Comparison of ENCODE assay signal across 24 cellular contexts in genomic region chr4:158239196-158239595, GRCh38.
"Had no signal": no experiment of that assay in that cellular context is flagged by ENCODE, and none has a peak within 500 bp of the region (broad histone marks: within the 10 kb centered on the region; RNA-seq: fewer than 3 reads in every experiment).

No MANE protein-coding gene starts in this region.

- ATAC-seq: effector memory CD8-positive, alpha-beta T cell; heart right ventricle; left ventricle myocardium superior; mucosa of descending colon; natural killer cell treated with Interleukin-12 subunit alpha and Interleukin-12 subunit beta and Interleukin-15 and Interleukin-18, amount 100 ng/mL, for 72 hours; pancreas; right lobe of liver; stimulated activated naive B cell treated with anti-CD40 and anti-IgM and Interleukin-4, amounts not matched to agents 10 μg/mL and 1 μg/mL and 100 μg/mL, for 72 hours; stimulated activated naive CD8-positive, alpha-beta T cell treated with anti-CD3 and anti-CD28 coated beads, Interleukin-15, amount 100 ng/mL, for 72 hours had no signal

- H3K27ac ChIP-seq: colonic mucosa, esophagus squamous epithelium, heart right ventricle, neutrophil, pancreas, right lobe of liver, testis, tibial artery had no signal

- H3K36me3 ChIP-seq: colonic mucosa, pancreas, right lobe of liver had no signal

- H3K4me1 ChIP-seq: colonic mucosa, right lobe of liver, testis had no signal

- H3K27me3 ChIP-seq: colonic mucosa, esophagus squamous epithelium, heart right ventricle, neutrophil, pancreas, right lobe of liver, testis, tibial artery had no signal

- H3K4me3 ChIP-seq: colonic mucosa, esophagus squamous epithelium, heart right ventricle, lung, mucosa of descending colon, pancreas, right lobe of liver, testis, tibial artery had no signal

- H3K9me3 ChIP-seq: colonic mucosa, esophagus squamous epithelium, heart right ventricle, mucosa of descending colon, neutrophil, pancreas, right lobe of liver, testis, tibial artery had no signal

- FAIRE-seq: endometrium, islet of Langerhans, pancreas, small intestine had no signal

- DNase-seq: colonic mucosa; effector memory CD8-positive, alpha-beta T cell; erythroblast; esophagus squamous epithelium; glutamatergic neuron; heart right ventricle; kidney glomerular epithelial cell; left ventricle myocardium superior; mucosa of descending colon; naive B cell; pancreas; right lobe of liver; small intestine; stimulated activated CD4-positive, alpha-beta T cell treated with anti-CD3 and anti-CD28 coated beads, Interleukin-15, amount 100 ng/mL, for 24 hours; stimulated activated CD4-positive, alpha-beta T cell treated with anti-CD3 and anti-CD28 coated beads, Interleukin-2, amount 100 ng/mL, for 48 hours; stimulated activated naive B cell treated with anti-CD40 and anti-IgM and Interleukin-4, amounts not matched to agents 10 μg/mL and 1 μg/mL and 100 μg/mL, for 72 hours; stimulated activated naive CD8-positive, alpha-beta T cell treated with anti-CD3 and anti-CD28 coated beads, Interleukin-15, amount 100 ng/mL, for 72 hours; testis; tibial artery had no signal
